In the genomic region with DNA sequence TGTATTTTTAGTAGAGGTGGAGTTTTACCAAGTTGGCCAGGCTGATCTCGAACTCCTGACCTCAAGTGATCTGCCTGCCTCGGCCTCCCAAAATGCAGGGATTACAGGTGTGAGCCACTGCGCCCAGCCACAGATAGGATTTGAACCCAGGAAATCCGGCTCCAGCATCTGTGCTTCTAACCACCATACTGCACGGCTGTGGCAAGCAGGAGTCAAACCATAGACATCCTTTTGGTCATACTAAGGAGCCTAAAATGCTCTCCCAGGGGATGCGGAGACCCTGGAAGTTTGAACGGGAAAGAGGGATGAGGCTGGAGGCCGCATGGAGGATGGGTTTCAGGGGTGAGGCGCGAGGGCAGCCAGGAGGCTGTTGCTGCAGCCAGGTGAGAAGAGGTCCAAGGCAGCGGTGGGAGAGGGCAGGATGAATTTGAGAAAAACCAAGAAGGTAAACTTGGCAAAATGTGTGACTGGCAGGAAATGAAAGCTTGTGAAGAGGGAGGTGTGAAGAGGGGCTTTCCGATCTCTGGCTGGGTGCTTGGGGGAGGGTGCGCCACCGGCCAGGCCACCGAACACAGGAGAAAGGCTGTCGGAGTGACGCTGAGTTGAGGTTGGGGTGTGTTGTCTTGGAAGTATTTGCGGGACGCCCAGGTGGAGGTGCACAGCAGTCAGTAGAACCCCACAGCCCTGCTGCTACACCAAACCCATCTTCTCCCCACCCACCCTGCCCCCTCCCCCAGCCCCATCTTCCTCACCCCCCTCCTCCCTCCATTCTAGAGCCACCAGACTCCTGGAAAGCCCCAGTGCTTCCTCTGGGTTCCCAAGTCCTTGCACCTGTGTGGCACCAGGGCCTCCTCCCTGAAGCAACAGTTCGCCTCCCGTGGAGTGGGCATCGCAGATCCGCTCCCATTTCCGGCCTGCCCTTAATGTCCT, we compare ENCODE assay signal across 10 cellular contexts. TPM values are rescaled to one million over a fixed set of nuclear protein-coding genes. Genes with fewer than 3 reads are reported as not detected.
DNase-seq lines count a peak whose midpoint lies in the region; ATAC-seq and TF ChIP-seq lines count a peak whose summit lies in the region.
"Had no signal": no experiment of that assay in that cellular context is flagged by ENCODE, and none has a peak within 500 bp of the region (broad histone marks: within the 10 kb centered on the region; RNA-seq: fewer than 3 reads in every experiment).

No MANE protein-coding gene starts in this region.

- H3K4me1 Mint-ChIP-seq in CD4-positive, alpha-beta memory T cell = peaks cover 22 to 61% (median 37%) of the 10 kb centered on the region in 4 donors
- H3K4me1 Mint-ChIP-seq in H9 (peaks cover 54 to 58% of the 10 kb centered on the region in 2 experiments), WTC11 (peaks cover 56% of the 10 kb centered on the region)
- peaks cover 20 to 47% (median 42%) of the 10 kb centered on the region in 4 donors for H3K4me1 Mint-ChIP-seq in naive thymus-derived CD8-positive, alpha-beta T cell

- 0 out of 2 replicates have a peak overlapping the region, but pooled peaks have one; percentile 34 for H3K14ac ChIP-seq in H9 (ENCODE audit: insufficient read depth, low read length)

- peak; percentile 67 to 91 (median 73) for DNase-seq in CD4-positive, alpha-beta memory T cell
- DNase-seq in H9 = no peak
- peak; percentile 31 for DNase-seq in activated CD8-positive, alpha-beta memory T cell treated with anti-CD3 and anti-CD28 coated beads, Interleukin-2, amount 50 U/mL, for 1 hour (ENCODE audit: extremely low read depth)
- peak in 9 of 10 donors; percentile 27 to 74 (median 56) for DNase-seq in naive thymus-derived CD8-positive, alpha-beta T cell
- no peak for DNase-seq in sigmoid colon
- DNase-seq in NOMO-1 (lab: John Stamatoyannopoulos, UW; ENCODE audit: unreplicated experiment in 2 of 2) = no peak
- no peak for DNase-seq in DMS53 treated with DMSO at 0.1 percent for 48 hours (lab: John Stamatoyannopoulos, UW; ENCODE audit: unreplicated experiment)
- DNase-seq in WTC11 (ENCODE audit: low spot score) = no peak
- DNase-seq: AML-193 had no signal

- H3K56ac ChIP-seq in H9 (ENCODE audit: insufficient read length, low read depth, low read length) = no peak overlapping the region

- no peak for TF ChIP-seq EP300 in sigmoid colon (IDR thresholded peaks at IDR 0.05)

- peaks cover 2% of the 10 kb centered on the region for H4K20me1 ChIP-seq in H9 (ENCODE audit: control insufficient read depth, insufficient read depth, insufficient read length)

- H3K27ac ChIP-seq in CD4-positive, alpha-beta memory T cell (ENCODE audit: low read depth, low read length) = peak overlapping the region; percentile 47
- H3K27ac ChIP-seq in H9 (ENCODE audit: insufficient read length, low read depth, low read length) = no peak overlapping the region
- H3K27ac ChIP-seq in sigmoid colon = no peak overlapping the region

- no peak overlapping the region for H2AK5ac ChIP-seq in H9 (ENCODE audit: insufficient read length, low read length)

- H3K9me3 ChIP-seq in CD4-positive, alpha-beta memory T cell (ENCODE audit: control insufficient read depth in 1 of 2, low read length in 2 of 2) = no peaks in the 10 kb centered on the region
- H3K9me3 ChIP-seq in H9 (ENCODE audit: control insufficient read depth, low read depth, low read length) (no peaks in the 10 kb centered on the region), sigmoid colon (no peaks in the 10 kb centered on the region)

- no peak overlapping the region for H2BK12ac ChIP-seq in H9 (ENCODE audit: insufficient read length, low read depth, low read length)

- H3K9me3 Mint-ChIP-seq in CD4-positive, alpha-beta memory T cell = peaks cover 0 to 6% (median 3%) of the 10 kb centered on the region in 8 donors
- H3K9me3 Mint-ChIP-seq in H9 = peaks cover under 1 to 1% of the 10 kb centered on the region in 2 experiments; a peak in 4 of 5 replicates
- peaks cover 2 to 8% (median 5%) of the 10 kb centered on the region in 9 donors for H3K9me3 Mint-ChIP-seq in naive thymus-derived CD8-positive, alpha-beta T cell
- peaks cover 5% of the 10 kb centered on the region for H3K9me3 Mint-ChIP-seq in WTC11

- peaks cover 32% of the 10 kb centered on the region for H3K4me1 ChIP-seq in CD4-positive, alpha-beta memory T cell (ENCODE audit: insufficient read depth, low read length)
- peaks cover 4% of the 10 kb centered on the region; the same call in 1 of the 2 replicates for H3K4me1 ChIP-seq in H9 (ENCODE audit: insufficient read depth, low read length)
- peaks cover 0 to 7% (median 6%) of the 10 kb centered on the region in 4 donors for H3K4me1 ChIP-seq in sigmoid colon

- H3K27me3 Mint-ChIP-seq in CD4-positive, alpha-beta memory T cell = peaks cover 17 to 21% of the 10 kb centered on the region in 2 donors
- H3K27me3 Mint-ChIP-seq in H9 (ENCODE audit: low read depth) (peaks cover 55% of the 10 kb centered on the region), WTC11 (ENCODE audit: low read depth) (peaks cover 39% of the 10 kb centered on the region)
- peaks cover 13 to 46% (median 29%) of the 10 kb centered on the region in 5 donors for H3K27me3 Mint-ChIP-seq in naive thymus-derived CD8-positive, alpha-beta T cell

- no peaks in the 10 kb centered on the region for H3K79me1 ChIP-seq in H9 (ENCODE audit: insufficient read depth, low read depth, low read length, poor library complexity, severe bottlenecking)

- no peak overlapping the region for H4K91ac ChIP-seq in H9 (ENCODE audit: insufficient read length, low read depth, low read length)

- H4K8ac ChIP-seq in H9 (replicated peaks; ENCODE audit: insufficient read length, low read depth, low read length) = no peak overlapping the region

- POLR2A ChIA-PET in CD4-positive, alpha-beta memory T cell (lab: Charles Lee; ENCODE audit: partially characterized antibody) = interaction anchor here (0.7 to 2.5 kb wide), 3 partner anchors 28 to 83 kb away, joined by 3 to 11 read pairs (median 3); no protein-coding TSS in a partner anchor
- POLR2A ChIA-PET in naive thymus-derived CD8-positive, alpha-beta T cell (lab: Charles Lee) = interaction anchor here (0.8 kb wide), 1 partner anchor 46 kb away, joined by 3 read pairs; no protein-coding TSS in a partner anchor
- POLR2A ChIA-PET in WTC11 (lab: Charles Lee) = interaction anchor here (1.0 kb wide), 1 partner anchor 36 kb away, joined by 3 read pairs; no protein-coding TSS in a partner anchor

- H3T11ph ChIP-seq in H9 (ENCODE audit: low read length) = no peak overlapping the region

- peak overlapping the region; percentile 62 to 95 (median 91) for H3K27ac Mint-ChIP-seq in CD4-positive, alpha-beta memory T cell
- H3K27ac Mint-ChIP-seq in H9 = no peak overlapping the region
- peak overlapping the region; percentile 68 to 93 (median 82) for H3K27ac Mint-ChIP-seq in naive thymus-derived CD8-positive, alpha-beta T cell
- H3K27ac Mint-ChIP-seq in WTC11 = no peak overlapping the region

- H4K5ac ChIP-seq in H9 (ENCODE audit: insufficient read length, low read depth, low read length) = no peak overlapping the region

- H3K36me3 ChIP-seq in CD4-positive, alpha-beta memory T cell (ENCODE audit: insufficient read depth, low read length) = no peaks in the 10 kb centered on the region
- no peaks in the 10 kb centered on the region for H3K36me3 ChIP-seq in sigmoid colon

- H3K4me2 ChIP-seq in H9 (ENCODE audit: insufficient read depth, insufficient read length, low read length) = no peak overlapping the region

- peak; percentile 77 to 88 for ATAC-seq in naive thymus-derived CD8-positive, alpha-beta T cell
- ATAC-seq in WTC11 = no peak

- CTCF ChIA-PET in CD4-positive, alpha-beta memory T cell (lab: Charles Lee; ENCODE audit: partially characterized antibody) = interaction anchor here (0.7 to 6.0 kb wide), 6 partner anchors 7 to 208 kb away, joined by 3 to 27 read pairs (median 6); no protein-coding TSS in a partner anchor
- CTCF ChIA-PET in WTC11 (lab: Charles Lee) = interaction anchor here (0.7 to 24.0 kb wide), 7 partner anchors 23 to 95 kb away, joined by 3 to 613 read pairs (median 5); a partner anchor contains a TSS

- no peak overlapping the region for H2BK15ac ChIP-seq in H9 (ENCODE audit: low read depth, low read length)

- H3K18ac ChIP-seq in H9 (ENCODE audit: insufficient read length, low read depth, low read length) = peak overlapping the region; percentile 9

- H3K4me3 Mint-ChIP-seq in CD4-positive, alpha-beta memory T cell = peak overlapping the region in 7 of 8 donors; percentile 55 to 74 (median 71)
- H3K4me3 Mint-ChIP-seq in H9 = no peak overlapping the region
- peak overlapping the region; percentile 43 to 79 (median 68) for H3K4me3 Mint-ChIP-seq in naive thymus-derived CD8-positive, alpha-beta T cell
- no peak overlapping the region for H3K4me3 Mint-ChIP-seq in WTC11

- H3K9ac ChIP-seq in H9 (ENCODE audit: extremely low read depth, insufficient read length, low read length) = no peak overlapping the region

- TF ChIP-seq CTCF in H9 (conservative IDR thresholded peaks at IDR 0.05) = no peak
- no peak for TF ChIP-seq CTCF in sigmoid colon (IDR thresholded peaks at IDR 0.05)
- TF ChIP-seq CTCF in WTC11 (IDR thresholded peaks at IDR 0.05) = no peak

- no peaks in the 10 kb centered on the region for H3K27me3 ChIP-seq in CD4-positive, alpha-beta memory T cell (ENCODE audit: insufficient read depth, low read length)
- H3K27me3 ChIP-seq in H9 (ENCODE audit: insufficient read depth, low read length) (no peaks in the 10 kb centered on the region; the same call in 1 of the 2 replicates), sigmoid colon (peaks cover 0 to 50% (median 7%) of the 10 kb centered on the region in 3 donors)

- WGBS in H9 (ENCODE audit: extremely low coverage, insufficient read length, low lambda C conversion rate) = no CpG with 5 or more reads among the region's 24 CpGs
- 64 to 84% methylated on average over 24 of the region's 24 CpGs for WGBS in sigmoid colon, 2 donors

- no peak overlapping the region for H3K4ac ChIP-seq in H9 (ENCODE audit: low read depth, low read length)

- H3K36me3 Mint-ChIP-seq in CD4-positive, alpha-beta memory T cell = no peaks in the 10 kb centered on the region
- H3K36me3 Mint-ChIP-seq in H9 (ENCODE audit: insufficient read depth in 1 of 3, low read depth in 3 of 3) (peaks cover 0 to under 1% (median 0%) of the 10 kb centered on the region in 3 experiments; a peak in 1 of 7 replicates), WTC11 (peaks cover 3% of the 10 kb centered on the region; the same call in 1 of the 2 replicates)
- H3K36me3 Mint-ChIP-seq in naive thymus-derived CD8-positive, alpha-beta T cell = peaks cover 0 to 4% (median 0%) of the 10 kb centered on the region in 3 donors

- H3K23me2 ChIP-seq in H9 (ENCODE audit: insufficient read length, low read depth, low read length, poor library complexity, severe bottlenecking) = no peaks in the 10 kb centered on the region

- H2BK20ac ChIP-seq in H9 (ENCODE audit: low read depth, low read length, poor library complexity, severe bottlenecking) = no peak overlapping the region

- intact Hi-C loops in CD4-positive, alpha-beta memory T cell (cut with micrococcal nuclease) = loop anchor here (5.0 kb wide), 1 partner anchor 38 kb away; no protein-coding TSS in a partner anchor
- intact Hi-C loops in sigmoid colon (cut with DNase I) = no loop called here

- no peaks in the 10 kb centered on the region for H3K79me2 ChIP-seq in H9 (ENCODE audit: insufficient read depth, low read length)

- H3K4me3 ChIP-seq in CD4-positive, alpha-beta memory T cell (ENCODE audit: low read length in 2 of 2) = no peak overlapping the region
- H3K4me3 ChIP-seq in sigmoid colon = no peak overlapping the region

- no peak overlapping the region for H3K23ac ChIP-seq in H9 (ENCODE audit: insufficient read length, low read depth, low read length)

- H2BK5ac ChIP-seq in H9 (ENCODE audit: insufficient read length, low read length) = no peak overlapping the region

- TF ChIP-seq POLR2A in sigmoid colon (IDR thresholded peaks at IDR 0.05) = no peak

- no peak overlapping the region for H2AFZ ChIP-seq in H9 (ENCODE audit: low read length)

- H2BK120ac ChIP-seq in H9 (ENCODE audit: low read depth, low read length, poor library complexity, severe bottlenecking) = no peak overlapping the region

RNA-seq across cellular contexts. Expression of a gene that starts 23.9 kb away (rescaled TPM):
- 1 to 10 TPM in 1 of 2 experiments, under 1 TPM in 1; 0.78 to 1.3 TPM for total RNA-seq in CD4-positive, alpha-beta memory T cell
- under 1 TPM; 0.25 to 0.76 TPM for polyA plus RNA-seq in CD4-positive, alpha-beta memory T cell
- 34.6 and 38.5 TPM in 2 replicates for total RNA-seq in H9 (2021)
- 1 to 10 TPM; 5.7 to 6.1 TPM for total RNA-seq in naive thymus-derived CD8-positive, alpha-beta T cell
- polyA plus RNA-seq in naive thymus-derived CD8-positive, alpha-beta T cell = 1 to 10 TPM in 2 of 3 donors, under 1 TPM in 1; 0.32 to 1.3 (median 1.1) TPM
- 10 to 100 TPM in 2 of 4 donors, 1 to 10 TPM in 2; 6.7 to 14.3 (median 11.4) TPM for total RNA-seq in sigmoid colon
- polyA plus RNA-seq in sigmoid colon = 10 to 100 TPM; 10.8 to 26.8 (median 14.3) TPM
- 62.1 to 71.9 TPM (median 64.7 TPM) in 3 replicates for total RNA-seq in WTC11 (2021)

RNA-seq across cellular contexts. Expression of a gene that starts 24.8 kb away (rescaled TPM):
- under 1 TPM; 0.42 to 0.44 TPM for total RNA-seq in CD4-positive, alpha-beta memory T cell
- not detected for polyA plus RNA-seq in CD4-positive, alpha-beta memory T cell
- total RNA-seq in H9 (2021) = 3.8 and 4.0 TPM in 2 replicates
- under 1 TPM; 0.11 to 0.31 TPM for total RNA-seq in naive thymus-derived CD8-positive, alpha-beta T cell
- not detected for polyA plus RNA-seq in naive thymus-derived CD8-positive, alpha-beta T cell
- total RNA-seq in sigmoid colon = under 1 TPM in 1 of 4 donors, not detected in 3; 0.36 TPM
- under 1 TPM in 1 of 3 donors, not detected in 2; 0.51 TPM for polyA plus RNA-seq in sigmoid colon
- 5.2 to 9.8 TPM (median 5.3 TPM) in 3 replicates for total RNA-seq in WTC11 (2021)
- total RNA-seq: posterior vena cava had no signal

RNA-seq across cellular contexts. Expression of a gene that starts 58.8 kb away (rescaled TPM):
- total RNA-seq in CD4-positive, alpha-beta memory T cell = 1 to 10 TPM in 1 of 2 experiments, not detected in 1; 1.3 TPM
- not detected for polyA plus RNA-seq in CD4-positive, alpha-beta memory T cell
- total RNA-seq in H9 (2021) (11.8 and 11.9 TPM in 2 replicates), sigmoid colon (not detected), WTC11 (2021) (14.7 to 26.3 TPM (median 15.3 TPM) in 3 replicates)
- not detected for total RNA-seq in naive thymus-derived CD8-positive, alpha-beta T cell
- polyA plus RNA-seq in naive thymus-derived CD8-positive, alpha-beta T cell = not detected
- polyA plus RNA-seq in sigmoid colon = under 1 TPM in 1 of 3 donors, not detected in 2; 0.34 TPM
- total RNA-seq: posterior vena cava had no signal

Comparison
In these comparisons a context has a peak if more than half of its experiments do, and no peak if none do; other contexts are left out.
1. DNase-seq: peak in CD4-positive, alpha-beta memory T cell (5 of 5), activated CD8-positive, alpha-beta memory T cell treated with anti-CD3 and anti-CD28 coated beads, Interleukin-2, amount 50 U/mL, for 1 hour (single experiment) and naive thymus-derived CD8-positive, alpha-beta T cell (9 of 10); none in H9 (single experiment), sigmoid colon (single experiment), NOMO-1 (0 of 2), DMS53 treated with DMSO at 0.1 percent for 48 hours (single experiment) and WTC11 (single experiment).
2. H3K27ac Mint-ChIP-seq: peak in CD4-positive, alpha-beta memory T cell (7 of 7) and naive thymus-derived CD8-positive, alpha-beta T cell (10 of 10); none in H9 (0 of 3) and WTC11 (single experiment).
3. H3K4me3 Mint-ChIP-seq: peak in CD4-positive, alpha-beta memory T cell (7 of 8) and naive thymus-derived CD8-positive, alpha-beta T cell (10 of 10); none in H9 (0 of 2) and WTC11 (single experiment).